In genomic region chr4:114780205-114780604, GRCh38 we compare ENCODE assay signal across 8 cellular contexts.
DNase-seq lines count a peak whose midpoint lies in the region; ATAC-seq and TF ChIP-seq lines count a peak whose summit lies in the region.

No MANE protein-coding gene starts in this region.

- H3K4me3 Mint-ChIP-seq in activated CD8-positive, alpha-beta memory T cell treated with anti-CD3 and anti-CD28 coated beads, Interleukin-2, amount 10 ng/mL, durations not matched to agents 7 days and 5 days, result no peak overlapping the region

- CTCF ChIA-PET in HEK293 (lab: Yijun Ruan, JAX), result interaction anchor here (0.5 to 2.4 kb wide), 13 partner anchors 10 to 1073 kb away, joined by 3 to 11 read pairs (median 3); no protein-coding TSS in a partner anchor
- CTCF ChIA-PET in activated CD8-positive, alpha-beta memory T cell treated with anti-CD3 and anti-CD28 coated beads, Interleukin-2, amount 10 ng/mL, durations not matched to agents 7 days and 5 days (lab: Charles Lee), result no interaction called here

- peak; percentile 50 for ATAC-seq in foreskin keratinocyte
- no peak for ATAC-seq in activated CD8-positive, alpha-beta memory T cell treated with anti-CD3 and anti-CD28 coated beads, Interleukin-2, amount 10 ng/mL, durations not matched to agents 7 days and 5 days

- no peak overlapping the region for H3K4me3 ChIP-seq in BE2C (ENCODE audit: low read depth, low read length)
- no peak overlapping the region for H3K4me3 ChIP-seq in HEK293 (ENCODE audit: low read depth, low read length)

- TF ChIP-seq CTCF in BE2C (IDR thresholded peaks at IDR 0.05; ENCODE audit: low read depth, low read length), result peak; percentile 20; the same call in 1 of the 2 replicates
- peak; percentile 65 for TF ChIP-seq CTCF in HEK293 (tag by site-specific recombination; IDR thresholded peaks at IDR 0.05)
- TF ChIP-seq CTCF in foreskin keratinocyte (conservative IDR thresholded peaks at IDR 0.05), result peak; percentile 53

- H3K9me3 ChIP-seq in BE2C, result no peaks in the 10 kb centered on the region
- H3K9me3 ChIP-seq in HEK293 (ENCODE audit: control insufficient read depth, insufficient read depth, low read depth, low read length), result no peaks in the 10 kb centered on the region

- H3K36me3 Mint-ChIP-seq in activated CD8-positive, alpha-beta memory T cell treated with anti-CD3 and anti-CD28 coated beads, Interleukin-2, amount 10 ng/mL, durations not matched to agents 7 days and 5 days, result no peaks in the 10 kb centered on the region

- H3K27me3 ChIP-seq in BE2C (no peaks in the 10 kb centered on the region), foreskin keratinocyte (peaks cover 2% of the 10 kb centered on the region)

- H3K36me3 ChIP-seq in BE2C (no peaks in the 10 kb centered on the region), HEK293 (ENCODE audit: control insufficient read depth in 2 of 2, insufficient read depth in 1 of 2, low read length in 2 of 2) (no peaks in the 10 kb centered on the region)

- no peaks in the 10 kb centered on the region for H3K4me1 ChIP-seq in BE2C
- H3K4me1 ChIP-seq in HEK293 (ENCODE audit: control insufficient read depth, insufficient read depth, low read length), result no peaks in the 10 kb centered on the region
- no peaks in the 10 kb centered on the region for H3K4me1 ChIP-seq in foreskin keratinocyte

- H3K4me1 Mint-ChIP-seq in activated CD8-positive, alpha-beta memory T cell treated with anti-CD3 and anti-CD28 coated beads, Interleukin-2, amount 10 ng/mL, durations not matched to agents 7 days and 5 days, result no peaks in the 10 kb centered on the region

- peak; percentile 11 for DNase-seq in BE2C
- peak; percentile 4 for DNase-seq in OCI-M1 (lab: John Stamatoyannopoulos, UW)
- DNase-seq in foreskin keratinocyte, result peak in 1 of 2 donors; percentile 34
- no peak for DNase-seq in activated CD8-positive, alpha-beta memory T cell treated with anti-CD3 and anti-CD28 coated beads, Interleukin-2, amount 10 ng/mL, durations not matched to agents 7 days and 5 days
- no peak for DNase-seq in NK-92 treated with Interleukin-12 subunit alpha and Interleukin-12 subunit beta, amount 100 ng/mL, for 24 hours (lab: John Stamatoyannopoulos, UW)
- DNase-seq in stimulated activated CD8-positive, alpha-beta memory T cell treated with anti-CD3 and anti-CD28 coated beads, Interleukin-4, amount 100 ng/mL, for 48 hours, result no peak
- no peak for DNase-seq in activated naive CD4-positive, alpha-beta T cell treated with Interleukin-2 at 50 U/mL for 16 hours

- H3K27me3 Mint-ChIP-seq in activated CD8-positive, alpha-beta memory T cell treated with anti-CD3 and anti-CD28 coated beads, Interleukin-2, amount 10 ng/mL, durations not matched to agents 7 days and 5 days, result no peaks in the 10 kb centered on the region

- no peak overlapping the region for H3K27ac ChIP-seq in HEK293 (ENCODE audit: extremely low read depth, low read depth, low read length)
- H3K27ac ChIP-seq in foreskin keratinocyte, result no peak overlapping the region

- POLR2A ChIA-PET in HEK293 (lab: Yijun Ruan, JAX), result no interaction called here

- no peak overlapping the region for H3K27ac Mint-ChIP-seq in activated CD8-positive, alpha-beta memory T cell treated with anti-CD3 and anti-CD28 coated beads, Interleukin-2, amount 10 ng/mL, durations not matched to agents 7 days and 5 days

- H3K9me3 Mint-ChIP-seq in activated CD8-positive, alpha-beta memory T cell treated with anti-CD3 and anti-CD28 coated beads, Interleukin-2, amount 10 ng/mL, durations not matched to agents 7 days and 5 days (ENCODE audit: low read depth), result no peaks in the 10 kb centered on the region

TF ChIP-seq in HEK293, 187 proteins besides CTCF, POLR2A, EP300 and RAD21:
- TF ChIP-seq ZNF558 (tag by site-specific recombination; IDR thresholded peaks at IDR 0.05) (no peak), ZNF140 (tag by site-specific recombination; IDR thresholded peaks at IDR 0.05) (no peak), ZNF26 (tag by site-specific recombination; IDR thresholded peaks at IDR 0.05) (no peak), AEBP2 (tag by site-specific recombination; IDR thresholded peaks at IDR 0.05; ENCODE audit: borderline replicate concordance) (no peak), ZNF274 (IDR thresholded peaks at IDR 0.05; ENCODE audit: low read length) (no peak), ZNF274 (tag by site-specific recombination; IDR thresholded peaks at IDR 0.05; ENCODE audit: borderline replicate concordance) (no peak), ZFHX2 (tag by site-specific recombination; conservative IDR thresholded peaks at IDR 0.05) (no peak), TCF7L2 (IDR thresholded peaks at IDR 0.05; ENCODE audit: borderline replicate concordance, low read depth, low read length) (no peak), ZNF654 (tag by site-specific recombination; IDR thresholded peaks at IDR 0.05; ENCODE audit: low read depth) (peak; percentile 76)

Comparison
In these comparisons a context has a peak if more than half of its experiments do, and no peak if none do; other contexts are left out.
1. DNase-seq: peak in BE2C (single experiment) and OCI-M1 (single experiment); none in activated CD8-positive, alpha-beta memory T cell treated with anti-CD3 and anti-CD28 coated beads, Interleukin-2, amount 10 ng/mL, durations not matched to agents 7 days and 5 days (single experiment), NK-92 treated with Interleukin-12 subunit alpha and Interleukin-12 subunit beta, amount 100 ng/mL, for 24 hours (single experiment), stimulated activated CD8-positive, alpha-beta memory T cell treated with anti-CD3 and anti-CD28 coated beads, Interleukin-4, amount 100 ng/mL, for 48 hours (single experiment) and activated naive CD4-positive, alpha-beta T cell treated with Interleukin-2 at 50 U/mL for 16 hours (single experiment).
2. Peak in every context shown above with its lines, with median percentiles within 50 percentile points of each other: CTCF ChIP-seq.